ENCODE assay signal across 21 cellular contexts in the genomic region with DNA sequence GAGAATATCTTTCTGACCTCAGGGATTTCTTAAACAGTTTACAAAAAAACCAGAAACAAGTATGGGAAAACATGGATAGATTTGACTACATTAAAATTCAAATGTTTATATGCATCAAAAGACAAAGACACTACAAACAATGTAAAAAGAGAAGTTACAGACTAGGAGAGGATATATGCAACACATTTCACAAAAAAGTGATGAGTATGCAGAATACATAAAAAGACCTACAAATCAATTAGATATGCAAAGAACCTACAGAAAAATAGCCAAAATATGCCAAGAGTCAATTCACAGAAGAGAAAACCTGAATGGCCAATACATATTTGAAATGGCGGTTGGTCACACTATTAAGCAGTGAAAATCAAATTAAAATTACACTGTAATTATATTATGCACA.
DNase-seq lines count a peak whose midpoint lies in the region; ATAC-seq, FAIRE-seq and TF ChIP-seq lines count a peak whose summit lies in the region.
"Had no signal": no experiment of that assay in that cellular context is flagged by ENCODE, and none has a peak within 500 bp of the region (broad histone marks: within the 10 kb centered on the region; RNA-seq: fewer than 3 reads in every experiment).

No MANE protein-coding gene starts in this region.

- H3K79me1 ChIP-seq in IMR-90 (ENCODE audit: low read depth in 1 of 2, low read length in 2 of 2) (no peaks in the 10 kb centered on the region), H1 (ENCODE audit: low read depth, low read length) (no peaks in the 10 kb centered on the region)

- FAIRE-seq in A549 (lab: Jason Lieb, UNC) (no peak), H1 (lab: Jason Lieb, UNC) (no peak)
- FAIRE-seq: A204.1, D721Med, G401.6, GM12891, GM19239 had no signal

- H4K20me1 ChIP-seq in IMR-90 (ENCODE audit: insufficient read depth, low read length) (no peaks in the 10 kb centered on the region), H1 (replicated peaks in 1 of 2; ENCODE audit: control insufficient read depth in 1 of 2, insufficient read depth in 2 of 2, low read length in 2 of 2) (no peaks in the 10 kb centered on the region)
- H4K20me1 ChIP-seq: BLaER1 treated with 17β-estradiol and CSF1 and Interleukin-3, amounts not matched to agents 10 nM and 100 nM had no signal

- TF ChIP-seq EP300 in A549 (IDR thresholded peaks at IDR 0.05) (no peak), H1 (IDR thresholded peaks at IDR 0.05; ENCODE audit: borderline replicate concordance in 1 of 2, low read depth in 2 of 2, low read length in 2 of 2) (no peak)

- TF ChIP-seq POLR2A in A549 (IDR thresholded peaks at IDR 0.05; ENCODE audit: low read length) = no peak
- no peak for TF ChIP-seq POLR2A in IMR-90 (IDR thresholded peaks at IDR 0.05; ENCODE audit: low read depth, low read length)
- TF ChIP-seq POLR2A in H1 (IDR thresholded peaks at IDR 0.05; ENCODE audit: control extremely low read depth in 1 of 2, low read depth in 2 of 2, low read length in 2 of 2) = no peak

- no peak overlapping the region for H2AFZ ChIP-seq in IMR-90 (replicated peaks; ENCODE audit: low read length, poor library complexity)
- H2AFZ ChIP-seq in H1 (ENCODE audit: low read length) = no peak overlapping the region

- H3K27me3 ChIP-seq in IMR-90 (ENCODE audit: control insufficient read depth, insufficient read depth, low read length) (no peaks in the 10 kb centered on the region), H1 (replicated peaks in 1 of 4; ENCODE audit: control insufficient read depth in 3 of 4, extremely low read depth in 1 of 4, insufficient read depth in 3 of 4, low read length in 3 of 4) (no peaks in the 10 kb centered on the region)
- H3K27me3 ChIP-seq: BLaER1 treated with 17β-estradiol and CSF1 and Interleukin-3, amounts not matched to agents 10 nM and 100 nM had no signal

- H3K27me3 Mint-ChIP-seq in chondrocyte (ENCODE audit: low read depth) = peaks cover 19% of the 10 kb centered on the region

- H3K9me3 ChIP-seq in A549 (peaks cover 7% of the 10 kb centered on the region; the same call in 1 of the 3 replicates), IMR-90 (ENCODE audit: control insufficient read depth, insufficient read depth, low read length) (no peaks in the 10 kb centered on the region), H1 (ENCODE audit: insufficient read depth in 2 of 2, low read depth in 1 of 2, low read length in 1 of 2) (peaks cover 6 to 8% of the 10 kb centered on the region in 2 experiments; a peak in 2 of 4 replicates)
- H3K9me3 ChIP-seq: Caco-2 had no signal

- no peak overlapping the region for H2BK120ac ChIP-seq in IMR-90 (ENCODE audit: low read depth, low read length)
- H2BK120ac ChIP-seq in H1 (replicated peaks; ENCODE audit: low read depth, low read length) = no peak overlapping the region

- H3K56ac ChIP-seq in IMR-90 (ENCODE audit: extremely low read depth, insufficient read depth, low read length) (no peak overlapping the region), H1 (replicated peaks; ENCODE audit: insufficient read length, low read depth, low read length) (no peak overlapping the region)

- H2BK12ac ChIP-seq in H1 (ENCODE audit: low read depth, low read length) = no peak overlapping the region

- no peaks in the 10 kb centered on the region for H3K9me1 ChIP-seq in IMR-90 (ENCODE audit: insufficient read depth, low read length)

- intact Hi-C loops in IMR-90 (cut with micrococcal nuclease) = no loop called here

- H3K4ac ChIP-seq in IMR-90 (ENCODE audit: low read depth, low read length) = no peak overlapping the region
- H3K4ac ChIP-seq in H1 (replicated peaks; ENCODE audit: insufficient read length, low read depth, low read length) = no peak overlapping the region

- no peak overlapping the region for H2BK20ac ChIP-seq in IMR-90 (ENCODE audit: low read depth, low read length)
- H2BK20ac ChIP-seq in H1 (ENCODE audit: low read length) = no peak overlapping the region

- H4K8ac ChIP-seq in IMR-90 (ENCODE audit: low read depth in 2 of 2, low read length in 2 of 2) (no peak overlapping the region), H1 (ENCODE audit: extremely low read depth, insufficient read depth, low read length) (no peak overlapping the region)

- H3K14ac ChIP-seq in IMR-90 (replicated peaks; ENCODE audit: low read depth, low read length) = no peak overlapping the region
- no peak overlapping the region for H3K14ac ChIP-seq in H1 (ENCODE audit: insufficient read length)

- no TSS peak for BruUV-seq in IMR-90 (replicated peaks; lab: Mats Ljungman, UMichigan)

- TF ChIP-seq RAD21 in A549 (conservative IDR thresholded peaks at IDR 0.05 in 1 of 2, IDR thresholded peaks at IDR 0.05 in 1 of 2) (no peak), IMR-90 (IDR thresholded peaks at IDR 0.05; ENCODE audit: low read length) (no peak), H1 (IDR thresholded peaks at IDR 0.05 in 1 of 2, conservative IDR thresholded peaks at IDR 0.05 in 1 of 2; ENCODE audit: low read depth in 2 of 2, low read length in 2 of 2) (no peak)

- H3K4me1 Mint-ChIP-seq in chondrocyte (ENCODE audit: low read depth) = no peaks in the 10 kb centered on the region
- H3K4me1 Mint-ChIP-seq: B cell had no signal

- H3K9ac ChIP-seq in IMR-90 (ENCODE audit: low read depth, low read length) (no peak overlapping the region), H1 (replicated peaks in 1 of 4; ENCODE audit: extremely low read depth in 1 of 4, low read depth in 3 of 4, low read length in 3 of 4) (no peak overlapping the region)
- H3K9ac ChIP-seq: BLaER1 treated with 17β-estradiol and CSF1 and Interleukin-3, amounts not matched to agents 10 nM and 100 nM had no signal

- WGBS in A549 (ENCODE audit: missing lambda C conversion rate) = 79% methylated on average over 1 of the region's 1 CpG
- no CpG with 5 or more reads among the region's 1 CpG for WGBS in IMR-90 (ENCODE audit: extremely low coverage in 2 of 2, insufficient read length in 1 of 2), 2 experiments
- 80% methylated on average over 1 of the region's 1 CpG; no CpG with 5 or more reads in 1 of the 2 experiments for WGBS in H1 (ENCODE audit: extremely low coverage in 1 of 2, insufficient coverage in 1 of 2, insufficient read length in 1 of 2, insufficient replicate concordance in 2 of 2, low coverage in 1 of 2, low lambda C conversion rate in 2 of 2, missing lambda C conversion rate in 1 of 2), 2 experiments

- POLR2A ChIA-PET in A549 (lab: Yijun Ruan, JAX) (no interaction called here), IMR-90 (lab: Charles Lee; ENCODE audit: unreplicated experiment) (no interaction called here), H1 (lab: Charles Lee; ENCODE audit: partially characterized antibody) (no interaction called here)

- H3K23ac ChIP-seq in IMR-90 (ENCODE audit: low read depth, low read length) (no peak overlapping the region), H1 (ENCODE audit: insufficient read length) (no peak overlapping the region)

- H3K4me3 ChIP-seq in A549 (no peak overlapping the region), IMR-90 (ENCODE audit: insufficient read depth, low read depth, low read length) (no peak overlapping the region), H1 (ENCODE audit: extremely low read depth in 1 of 4, insufficient read depth in 2 of 4, low read depth in 3 of 4, low read length in 4 of 4) (no peak overlapping the region)
- H3K4me3 ChIP-seq: BLaER1 treated with 17β-estradiol and CSF1 and Interleukin-3, amounts not matched to agents 10 nM and 100 nM had no signal

- no peaks in the 10 kb centered on the region for H3K23me2 ChIP-seq in H1 (ENCODE audit: low read depth, low read length)

- no peak for ATAC-seq in A549
- ATAC-seq in IMR-90 (ENCODE audit: low read depth) = no peak
- ATAC-seq in GM19455 (IDR thresholded peaks at IDR 0.05; ENCODE audit: unreplicated experiment) = no peak
- ATAC-seq: CD8-positive, alpha-beta T cell had no signal

- H3K36me3 Mint-ChIP-seq in chondrocyte (ENCODE audit: low read depth) = peaks cover 2% of the 10 kb centered on the region
- H3K36me3 Mint-ChIP-seq: CD8-positive, alpha-beta T cell had no signal

- H3K4me1 ChIP-seq in A549 = no peaks in the 10 kb centered on the region
- H3K4me1 ChIP-seq in IMR-90 (ENCODE audit: control insufficient read depth, insufficient read depth, low read length) = no peaks in the 10 kb centered on the region
- H3K4me1 ChIP-seq in H1 (replicated peaks in 1 of 4; ENCODE audit: control insufficient read depth in 3 of 4, insufficient read depth in 4 of 4, low read length in 3 of 4) = no peaks in the 10 kb centered on the region
- H3K4me1 ChIP-seq: Caco-2 had no signal

- DNase-seq in A549 (ENCODE audit: low read depth in 1 of 2, low spot score in 1 of 2) = no peak
- no peak for DNase-seq in IMR-90
- DNase-seq in H1 (ENCODE audit: low read depth in 1 of 2, low spot score in 2 of 2) = no peak
- DNase-seq in chondrocyte (ENCODE audit: low spot score) = no peak
- DNase-seq: 8988T; AML-193; Caco-2; Calu3; CD4-positive, alpha-beta T cell; CD8-positive, alpha-beta T cell; DMS79 treated with DMSO at 0.1 percent for 48 hours; GF-D8 had no signal

- TF ChIP-seq CTCF in A549 (IDR thresholded peaks at IDR 0.05) = no peak
- no peak for TF ChIP-seq CTCF in IMR-90 (conservative IDR thresholded peaks at IDR 0.05; ENCODE audit: low read depth, low read length)
- no peak for TF ChIP-seq CTCF in H1 (IDR thresholded peaks at IDR 0.05; ENCODE audit: control extremely low read depth in 1 of 3, insufficient read depth in 1 of 3, low read depth in 1 of 3, low read length in 3 of 3)
- TF ChIP-seq CTCF in chondrocyte (IDR thresholded peaks at IDR 0.05) = no peak

- H2AK9ac ChIP-seq in IMR-90 (replicated peaks; ENCODE audit: low read depth, low read length, poor library complexity) = no peak overlapping the region

- H3K36me3 ChIP-seq in IMR-90 (ENCODE audit: control insufficient read depth, insufficient read depth, low read length) = no peaks in the 10 kb centered on the region
- H3K36me3 ChIP-seq in H1 (ENCODE audit: control insufficient read depth in 2 of 4, insufficient read depth in 4 of 4, low read length in 3 of 4) = no peaks in the 10 kb centered on the region

- no peaks in the 10 kb centered on the region for H3K79me2 ChIP-seq in H1 (ENCODE audit: control insufficient read depth in 1 of 2, insufficient read depth in 2 of 2, low read length in 2 of 2)

- H4K91ac ChIP-seq in IMR-90 (ENCODE audit: insufficient read depth, low read depth, low read length) (no peak overlapping the region), H1 (replicated peaks; ENCODE audit: insufficient read length, low read length) (no peak overlapping the region)

- CTCF ChIA-PET in A549 (lab: Yijun Ruan, JAX) = interaction anchor here (0.7 kb wide), 1 partner anchor 19 kb away, joined by 3 read pairs; no protein-coding TSS in a partner anchor
- CTCF ChIA-PET in IMR-90 (lab: Yijun Ruan, JAX) = no interaction called here
- CTCF ChIA-PET in H1 (lab: Charles Lee; ENCODE audit: partially characterized antibody) = interaction anchor here (2.2 kb wide), 1 partner anchor 18 kb away, joined by 5 read pairs; no protein-coding TSS in a partner anchor

- no peak overlapping the region for H3K4me3 Mint-ChIP-seq in chondrocyte (ENCODE audit: unreplicated experiment)
- H3K4me3 Mint-ChIP-seq: B cell; CD4-positive, alpha-beta T cell; CD8-positive, alpha-beta T cell had no signal

- no peak overlapping the region for H3K27ac Mint-ChIP-seq in chondrocyte (ENCODE audit: unreplicated experiment)
- H3K27ac Mint-ChIP-seq: B cell; CD4-positive, alpha-beta T cell; CD8-positive, alpha-beta T cell had no signal

- H2AK5ac ChIP-seq in IMR-90 (ENCODE audit: low read depth, low read length) (no peak overlapping the region), H1 (ENCODE audit: low read depth, low read length) (no peak overlapping the region)

- H3K4me2 ChIP-seq in A549 (no peak overlapping the region), IMR-90 (ENCODE audit: low read depth, low read length) (no peak overlapping the region), H1 (ENCODE audit: insufficient read depth in 1 of 2, low read depth in 2 of 2, low read length in 2 of 2) (no peak overlapping the region)

- in situ Hi-C loops in IMR-90 (cut with MboI; ENCODE audit: low sequenced_read_pairs) = no loop called here

- H4K5ac ChIP-seq in IMR-90 (ENCODE audit: low read depth, low read length) (no peak overlapping the region), H1 (ENCODE audit: insufficient read length, low read depth, low read length) (no peak overlapping the region)

- H3K27ac ChIP-seq in A549 (no peak overlapping the region), IMR-90 (ENCODE audit: insufficient read depth, low read length) (no peak overlapping the region), H1 (ENCODE audit: low read depth, low read length) (no peak overlapping the region)
- H3K27ac ChIP-seq: BLaER1 treated with 17β-estradiol and CSF1 and Interleukin-3, amounts not matched to agents 10 nM and 100 nM; C4-2B had no signal

- H2BK15ac ChIP-seq in IMR-90 (ENCODE audit: low read depth, low read length) (no peak overlapping the region), H1 (ENCODE audit: low read length) (no peak overlapping the region)

- H3K18ac ChIP-seq in IMR-90 (ENCODE audit: low read depth, low read length) (no peak overlapping the region), H1 (ENCODE audit: extremely low read depth, low read length) (no peak overlapping the region)

- H2BK5ac ChIP-seq in IMR-90 (ENCODE audit: low read depth, low read length, poor library complexity, severe bottlenecking) = no peak overlapping the region
- H2BK5ac ChIP-seq in H1 (ENCODE audit: low read depth, low read length) = no peak overlapping the region

- dilution Hi-C loops in IMR-90 (cut with HindIII; ENCODE audit: low sequenced_read_pairs, unreplicated experiment) = no loop called here

- H3K9me3 Mint-ChIP-seq in chondrocyte (ENCODE audit: low read depth) = peaks cover 12% of the 10 kb centered on the region
- H3K9me3 Mint-ChIP-seq: CD4-positive, alpha-beta T cell; CD8-positive, alpha-beta T cell had no signal
